Comparison of ENCODE assay signal across 9 cellular contexts in the genomic region with DNA sequence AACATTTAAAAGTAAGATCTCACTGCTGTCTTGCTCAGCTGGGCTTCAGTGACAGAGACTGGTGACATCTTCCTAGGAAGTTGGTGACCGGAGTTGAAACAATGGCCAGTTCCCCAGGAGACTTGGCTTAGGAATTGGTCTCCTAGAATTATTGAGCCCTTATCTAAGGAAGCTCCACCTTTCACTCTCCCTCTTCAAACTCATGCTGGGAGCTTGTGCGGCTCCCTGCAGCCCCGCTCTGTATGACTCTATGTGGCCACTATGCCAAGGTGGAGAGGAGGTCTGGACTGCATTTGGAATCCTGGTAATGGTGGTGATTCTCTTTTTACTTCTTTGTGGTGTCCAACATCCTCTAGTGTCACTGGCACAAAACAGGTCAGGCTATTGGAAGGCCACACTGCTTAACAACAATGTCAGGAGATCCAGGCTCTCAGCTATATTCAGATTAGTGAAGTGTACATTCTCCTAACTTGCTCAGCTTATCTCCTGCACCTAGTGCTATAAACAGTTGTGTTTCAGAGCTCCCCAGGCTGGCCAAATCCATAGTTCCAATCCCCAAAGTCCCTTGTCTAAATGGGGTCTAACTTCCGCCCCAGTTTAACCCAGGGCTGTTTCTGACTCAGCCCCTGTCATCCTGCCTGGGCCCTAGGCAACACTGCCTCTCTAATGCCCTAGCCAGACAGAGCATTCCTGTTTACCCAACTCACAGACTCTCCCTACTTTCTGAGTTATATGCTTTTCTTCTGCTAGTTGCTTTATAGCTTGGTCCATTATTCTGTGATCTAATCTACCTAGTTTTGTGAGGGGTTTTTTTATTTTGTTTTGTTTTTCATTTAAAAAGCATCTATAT. TPM values are rescaled to one million over a fixed set of nuclear protein-coding genes. Genes with fewer than 3 reads are reported as not detected.
DNase-seq lines count a peak whose midpoint lies in the region; ATAC-seq and TF ChIP-seq lines count a peak whose summit lies in the region.
"Had no signal": no experiment of that assay in that cellular context is flagged by ENCODE, and none has a peak within 500 bp of the region (broad histone marks: within the 10 kb centered on the region; RNA-seq: fewer than 3 reads in every experiment).

No MANE protein-coding gene starts in this region.

- ATAC-seq in activated naive CD8-positive, alpha-beta T cell treated with anti-CD3 and anti-CD28 coated beads, Interleukin-2, amount 50 U/mL, for 24 hours = no peak
- no peak for ATAC-seq in HG03139 (IDR thresholded peaks at IDR 0.05; ENCODE audit: unreplicated experiment)
- ATAC-seq in GM21619 (IDR thresholded peaks at IDR 0.05; ENCODE audit: unreplicated experiment) = no peak

- no peak overlapping the region for H3K4me3 ChIP-seq in coronary artery

- H3K9me3 Mint-ChIP-seq in activated naive CD8-positive, alpha-beta T cell treated with anti-CD3 and anti-CD28 coated beads, Interleukin-2, amount 50 U/mL, for 24 hours = no peaks in the 10 kb centered on the region
- no peaks in the 10 kb centered on the region for H3K9me3 Mint-ChIP-seq in activated naive CD8-positive, alpha-beta T cell treated with anti-CD3 and anti-CD28 coated beads for 36 hours

- no peak overlapping the region for H3K4me3 Mint-ChIP-seq in activated naive CD8-positive, alpha-beta T cell treated with anti-CD3 and anti-CD28 coated beads, Interleukin-2, amount 50 U/mL, for 24 hours
- H3K4me3 Mint-ChIP-seq in activated naive CD8-positive, alpha-beta T cell treated with anti-CD3 and anti-CD28 coated beads for 36 hours = no peak overlapping the region

- no peaks in the 10 kb centered on the region for H3K27me3 Mint-ChIP-seq in activated naive CD8-positive, alpha-beta T cell treated with anti-CD3 and anti-CD28 coated beads, Interleukin-2, amount 50 U/mL, for 24 hours
- H3K27me3 Mint-ChIP-seq in activated naive CD8-positive, alpha-beta T cell treated with anti-CD3 and anti-CD28 coated beads for 36 hours = no peaks in the 10 kb centered on the region

- peaks cover 40% of the 10 kb centered on the region for H3K4me1 Mint-ChIP-seq in activated naive CD8-positive, alpha-beta T cell treated with anti-CD3 and anti-CD28 coated beads, Interleukin-2, amount 50 U/mL, for 24 hours
- peaks cover 21% of the 10 kb centered on the region for H3K4me1 Mint-ChIP-seq in activated naive CD8-positive, alpha-beta T cell treated with anti-CD3 and anti-CD28 coated beads for 36 hours

- no peak for TF ChIP-seq CTCF in coronary artery (IDR thresholded peaks at IDR 0.05)

- no peaks in the 10 kb centered on the region for H3K36me3 Mint-ChIP-seq in activated naive CD8-positive, alpha-beta T cell treated with anti-CD3 and anti-CD28 coated beads, Interleukin-2, amount 50 U/mL, for 24 hours (ENCODE audit: low read depth)
- no peaks in the 10 kb centered on the region for H3K36me3 Mint-ChIP-seq in activated naive CD8-positive, alpha-beta T cell treated with anti-CD3 and anti-CD28 coated beads for 36 hours

- intact Hi-C loops in posterior cingulate gyrus (cut with DNase I) = no loop called here

- peak overlapping the region; percentile 3 for H3K27ac Mint-ChIP-seq in activated naive CD8-positive, alpha-beta T cell treated with anti-CD3 and anti-CD28 coated beads, Interleukin-2, amount 50 U/mL, for 24 hours
- no peak overlapping the region for H3K27ac Mint-ChIP-seq in activated naive CD8-positive, alpha-beta T cell treated with anti-CD3 and anti-CD28 coated beads for 36 hours

- no peak for DNase-seq in activated naive CD8-positive, alpha-beta T cell treated with anti-CD3 and anti-CD28 coated beads, Interleukin-2, amount 50 U/mL, for 24 hours
- no peak for DNase-seq in activated naive CD8-positive, alpha-beta T cell treated with anti-CD3 and anti-CD28 coated beads for 36 hours
- no peak for DNase-seq in coronary artery (ENCODE audit: low spot score)
- DNase-seq in lung microvascular endothelial cell (ENCODE audit: low read depth in 2 of 2) = peak; percentile 45 to 65
- no peak for DNase-seq in posterior cingulate gyrus
- DNase-seq in COLO829 (ENCODE audit: low spot score) = no peak
- DNase-seq: activated effector memory CD4-positive, alpha-beta T cell treated with anti-CD3 and anti-CD28 coated beads, Interleukin-2, amount 50 U/mL, for 16 hours had no signal

- peak overlapping the region; percentile 80 to 85 for H3K27ac ChIP-seq in coronary artery

RNA-seq across cellular contexts. Expression of a gene that starts 18.3 kb away (rescaled TPM):
- total RNA-seq in activated naive CD8-positive, alpha-beta T cell treated with anti-CD3 and anti-CD28 coated beads for 36 hours = 1 to 10 TPM; 5.3 to 6.4 TPM
- 28.8 and 50.6 TPM in 2 replicates for total RNA-seq in lung microvascular endothelial cell

Comparison
In these comparisons a context has a peak if more than half of its experiments do, and no peak if none do; other contexts are left out.
1. DNase-seq: peak in lung microvascular endothelial cell (2 of 2); none in activated naive CD8-positive, alpha-beta T cell treated with anti-CD3 and anti-CD28 coated beads, Interleukin-2, amount 50 U/mL, for 24 hours (single experiment), activated naive CD8-positive, alpha-beta T cell treated with anti-CD3 and anti-CD28 coated beads for 36 hours (single experiment), coronary artery (single experiment), posterior cingulate gyrus (0 of 10) and COLO829 (single experiment).